ENCODE assay signal across 1 cellular context in the genomic region with DNA sequence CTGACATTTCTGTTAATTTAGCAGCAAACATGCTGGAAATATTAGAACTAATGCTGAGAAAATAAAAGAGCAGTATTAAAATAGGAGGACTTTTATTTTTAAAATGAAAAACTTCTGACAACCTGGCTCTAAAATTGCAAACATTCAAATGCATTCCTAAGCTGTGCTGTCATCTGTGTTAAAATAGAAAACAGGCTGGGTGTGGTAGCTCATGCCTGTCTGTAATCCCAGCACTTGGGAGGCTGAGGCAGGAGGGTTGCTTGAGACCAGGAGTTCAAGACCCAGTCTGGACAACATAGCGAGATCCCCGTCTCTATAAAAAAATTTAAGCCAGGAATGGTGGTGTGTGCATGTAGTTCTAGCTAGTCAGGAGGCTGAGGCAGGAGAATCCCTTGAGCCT.
TF ChIP-seq lines count a peak whose summit lies in the region.

No MANE protein-coding gene starts in this region.

TF ChIP-seq in SK-N-SH treated with all-trans-retinoic acid at 6 μM for 48 hours, 23 proteins besides CTCF, POLR2A, EP300 and RAD21 (continued from another document):
- TF ChIP-seq, protein P1, sequence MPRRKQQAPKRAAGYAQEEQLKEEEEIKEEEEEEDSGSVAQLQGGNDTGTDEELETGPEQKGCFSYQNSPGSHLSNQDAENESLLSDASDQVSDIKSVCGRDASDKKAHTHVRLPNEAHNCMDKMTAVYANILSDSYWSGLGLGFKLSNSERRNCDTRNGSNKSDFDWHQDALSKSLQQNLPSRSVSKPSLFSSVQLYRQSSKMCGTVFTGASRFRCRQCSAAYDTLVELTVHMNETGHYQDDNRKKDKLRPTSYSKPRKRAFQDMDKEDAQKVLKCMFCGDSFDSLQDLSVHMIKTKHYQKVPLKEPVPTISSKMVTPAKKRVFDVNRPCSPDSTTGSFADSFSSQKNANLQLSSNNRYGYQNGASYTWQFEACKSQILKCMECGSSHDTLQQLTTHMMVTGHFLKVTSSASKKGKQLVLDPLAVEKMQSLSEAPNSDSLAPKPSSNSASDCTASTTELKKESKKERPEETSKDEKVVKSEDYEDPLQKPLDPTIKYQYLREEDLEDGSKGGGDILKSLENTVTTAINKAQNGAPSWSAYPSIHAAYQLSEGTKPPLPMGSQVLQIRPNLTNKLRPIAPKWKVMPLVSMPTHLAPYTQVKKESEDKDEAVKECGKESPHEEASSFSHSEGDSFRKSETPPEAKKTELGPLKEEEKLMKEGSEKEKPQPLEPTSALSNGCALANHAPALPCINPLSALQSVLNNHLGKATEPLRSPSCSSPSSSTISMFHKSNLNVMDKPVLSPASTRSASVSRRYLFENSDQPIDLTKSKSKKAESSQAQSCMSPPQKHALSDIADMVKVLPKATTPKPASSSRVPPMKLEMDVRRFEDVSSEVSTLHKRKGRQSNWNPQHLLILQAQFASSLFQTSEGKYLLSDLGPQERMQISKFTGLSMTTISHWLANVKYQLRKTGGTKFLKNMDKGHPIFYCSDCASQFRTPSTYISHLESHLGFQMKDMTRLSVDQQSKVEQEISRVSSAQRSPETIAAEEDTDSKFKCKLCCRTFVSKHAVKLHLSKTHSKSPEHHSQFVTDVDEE (CRISPR knock-in tag; IDR thresholded peaks at IDR 0.05), result no peak
TF ChIP-seq in SK-N-SH treated with all-trans-retinoic acid at 6 μM for 48 hours: peak in this region for 0.
